Comparison of ENCODE assay signal across 8 cellular contexts in genomic region chr20:2508631-2509467, GRCh38. TPM values are rescaled to one million over a fixed set of nuclear protein-coding genes. Genes with fewer than 3 reads are reported as not detected.
DNase-seq lines count a peak whose midpoint lies in the region; ATAC-seq and TF ChIP-seq lines count a peak whose summit lies in the region.

Gene ZNF343, minus strand, starts transcription at chr20:2508915. Its CDS starts 15,020 bp downstream, at chr20:2493895.

- TF ChIP-seq RAD21 in neural cell (conservative IDR thresholded peaks at IDR 0.05), result peak; percentile 39

- H3K79me2 ChIP-seq in neural cell (replicated peaks; ENCODE audit: insufficient read depth, low read length), result peaks cover 12% of the 10 kb centered on the region

- H3F3A ChIP-seq in neural cell (ENCODE audit: insufficient read depth, low read length, poor library complexity, severe bottlenecking), result no peaks in the 10 kb centered on the region

- H3K9me3 ChIP-seq in KOPT-K1 (ENCODE audit: insufficient read depth, low read length, poor library complexity, severe bottlenecking) (no peaks in the 10 kb centered on the region), RWPE2 (ENCODE audit: severe bottlenecking) (no peaks in the 10 kb centered on the region), neural cell (ENCODE audit: low read length) (no peaks in the 10 kb centered on the region), stomach smooth muscle (ENCODE audit: control insufficient read depth in 2 of 2, low read length in 2 of 2) (no peaks in the 10 kb centered on the region)

- H3K9me2 ChIP-seq in neural cell (ENCODE audit: insufficient read depth, low read length), result no peaks in the 10 kb centered on the region

- H3K4me1 ChIP-seq in RWPE2 (ENCODE audit: insufficient read depth, poor library complexity, severe bottlenecking) (peaks cover 4% of the 10 kb centered on the region), stomach smooth muscle (ENCODE audit: control insufficient read depth, insufficient read depth, low read length) (peaks cover 15% of the 10 kb centered on the region)

- H3K4me3 ChIP-seq in RWPE2 (ENCODE audit: severe bottlenecking), result peak within 1 kb of the TSS; percentile 80
- H3K4me3 ChIP-seq in neural cell (ENCODE audit: low read length), result peak within 1 kb of the TSS; percentile 75
- H3K4me3 ChIP-seq in stomach smooth muscle (ENCODE audit: low read length in 2 of 2), result peak within 1 kb of the TSS; percentile 95 to 99

- H3K4me2 ChIP-seq in neural cell (ENCODE audit: low read length), result peak within 1 kb of the TSS; percentile 80

- DNase-seq in EH (ENCODE audit: low read depth), result peak; percentile 86
- DNase-seq in RWPE2 (ENCODE audit: low spot score), result peak; percentile 69
- peak; percentile 66 for DNase-seq in activated T-helper 9 cell treated with anti-CD3 and anti-CD28 coated beads, Interleukin-2, amount 50 U/mL, for 16 hours (ENCODE audit: low read depth)
- peak; percentile 37 for DNase-seq in fibroblast of the conjunctiva (ENCODE audit: low read depth)

- TF ChIP-seq CTCF in RWPE2 (IDR thresholded peaks at IDR 0.05; ENCODE audit: poor library complexity, severe bottlenecking) (no peak), neural cell (IDR thresholded peaks at IDR 0.05; ENCODE audit: poor library complexity, severe bottlenecking) (no peak)

- no peak for TF ChIP-seq EP300 in neural cell (conservative IDR thresholded peaks at IDR 0.05; ENCODE audit: poor library complexity, severe bottlenecking)

- ATAC-seq in GM21825 (IDR thresholded peaks at IDR 0.05; ENCODE audit: unreplicated experiment), result peak; percentile 93
- peak; percentile 94 for ATAC-seq in RWPE2 (ENCODE audit: low read depth)

- H3K36me3 ChIP-seq in KOPT-K1 (ENCODE audit: insufficient read depth, low read length) (no peaks in the 10 kb centered on the region), RWPE2 (ENCODE audit: low read depth) (no peaks in the 10 kb centered on the region), neural cell (ENCODE audit: insufficient read depth, low read length) (no peaks in the 10 kb centered on the region), stomach smooth muscle (ENCODE audit: control insufficient read depth in 2 of 2, insufficient read depth in 2 of 2, low read length in 2 of 2) (no peaks in the 10 kb centered on the region)

- H3K9ac ChIP-seq in neural cell (ENCODE audit: low read length) (peak within 1 kb of the TSS; percentile 74), stomach smooth muscle (ENCODE audit: low read length in 2 of 2) (peak within 1 kb of the TSS; percentile 94 to 99)

- peak within 1 kb of the TSS; percentile 73 for H3K27ac ChIP-seq in KOPT-K1 (ENCODE audit: low read depth, low read length, poor library complexity, severe bottlenecking)
- peak within 1 kb of the TSS; percentile 19 for H3K27ac ChIP-seq in RWPE2 (ENCODE audit: poor library complexity, severe bottlenecking)
- H3K27ac ChIP-seq in neural cell (ENCODE audit: low read length), result no peak within 1 kb of the TSS
- peak within 1 kb of the TSS; percentile 89 for H3K27ac ChIP-seq in stomach smooth muscle (ENCODE audit: low read length)

- H3K27me3 ChIP-seq in RWPE2 (ENCODE audit: insufficient read depth, poor library complexity, severe bottlenecking), result no peaks in the 10 kb centered on the region
- H3K27me3 ChIP-seq in neural cell (ENCODE audit: insufficient read depth, low read depth, low read length), result peaks cover 7% of the 10 kb centered on the region
- H3K27me3 ChIP-seq in stomach smooth muscle (ENCODE audit: control insufficient read depth in 1 of 2, insufficient read depth in 2 of 2, low read length in 2 of 2), result no peaks in the 10 kb centered on the region

- peak within 1 kb of the TSS; percentile 89 for H2AFZ ChIP-seq in neural cell (ENCODE audit: low read depth, low read length)

- no peaks in the 10 kb centered on the region for H4K20me1 ChIP-seq in neural cell (ENCODE audit: insufficient read depth)

TF ChIP-seq in neural cell, 6 proteins besides CTCF, POLR2A, EP300 and RAD21:
- no peak for TF ChIP-seq TAF1 (IDR thresholded peaks at IDR 0.05; ENCODE audit: low read depth)
- peak; percentile 79 for TF ChIP-seq MXI1 (conservative IDR thresholded peaks at IDR 0.05; ENCODE audit: poor library complexity, severe bottlenecking)
- no peak for TF ChIP-seq SMC3 (conservative IDR thresholded peaks at IDR 0.05; ENCODE audit: poor library complexity)
- TF ChIP-seq REST (IDR thresholded peaks at IDR 0.05; ENCODE audit: borderline replicate concordance), result no peak
- TF ChIP-seq POLR2AphosphoS5 (IDR thresholded peaks at IDR 0.05), result peak; percentile 39

RNA-seq across cellular contexts. Expression of gene ZNF343, which starts in this region (rescaled TPM):
- polyA plus RNA-seq in neural cell, result 10.5 and 14.3 TPM in 2 replicates
- 24.3 and 26.7 TPM in 2 replicates for polyA minus RNA-seq in neural cell
